1 cellular context compared by ENCODE assay signal in the genomic region with DNA sequence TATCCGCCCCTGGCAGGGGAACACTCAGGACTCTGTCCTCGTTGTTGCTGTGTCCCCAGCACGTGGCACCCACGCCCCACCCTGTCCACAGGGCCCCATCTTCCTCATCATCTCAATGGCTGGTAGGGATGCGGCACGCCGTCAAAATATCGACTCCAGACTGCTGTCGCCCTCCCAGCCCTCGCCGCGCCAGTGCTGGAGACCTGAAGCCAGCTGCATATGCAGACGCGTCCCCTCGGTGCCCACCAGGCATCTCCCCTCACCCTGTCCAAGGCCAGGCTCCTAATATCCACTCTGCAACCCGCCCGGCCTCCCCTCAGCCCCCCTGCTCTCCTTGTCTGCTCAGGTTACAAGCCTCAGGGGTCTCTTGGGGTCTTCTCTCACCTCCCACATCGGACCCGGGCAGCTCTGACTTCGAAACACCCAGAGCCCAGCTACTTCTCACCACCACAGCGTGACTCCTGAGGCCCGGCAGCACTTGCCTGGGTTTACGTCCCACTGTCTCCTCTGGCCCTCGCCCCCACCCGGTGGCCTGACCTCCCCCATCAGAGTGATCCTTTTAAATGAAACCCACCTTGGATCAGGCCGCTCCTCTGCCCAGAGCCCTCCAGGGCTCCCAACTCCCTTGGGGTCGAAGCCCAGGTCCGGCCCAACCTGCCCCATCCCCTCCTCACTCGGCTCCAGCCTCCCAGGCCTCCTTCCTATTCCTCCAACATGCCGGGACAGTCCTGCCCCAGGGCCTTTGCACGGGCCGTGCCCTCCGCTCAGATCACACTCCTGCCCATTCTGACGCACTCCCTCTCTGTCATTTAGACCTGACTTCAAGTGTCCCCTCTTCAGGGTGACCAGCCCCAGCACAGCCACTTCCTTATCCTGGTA.
TF ChIP-seq lines count a peak whose summit lies in the region.

No MANE protein-coding gene starts in this region.

TF ChIP-seq in H1, 55 proteins besides CTCF, POLR2A, EP300 and RAD21:
- TF ChIP-seq MAX (IDR thresholded peaks at IDR 0.05) (no peak), KDM1A (IDR thresholded peaks at IDR 0.05; ENCODE audit: borderline replicate concordance, low read length) (peak; percentile 78), HDAC2 (IDR thresholded peaks at IDR 0.05; ENCODE audit: borderline replicate concordance in 1 of 2, low read depth in 2 of 2, low read length in 2 of 2) (no peak), USF2 (IDR thresholded peaks at IDR 0.05; ENCODE audit: low read length) (no peak), ATF2 (IDR thresholded peaks at IDR 0.05; ENCODE audit: low read length) (no peak), BCL11A (IDR thresholded peaks at IDR 0.05; ENCODE audit: low read depth in 2 of 2, low read length in 2 of 2) (no peak)
